Comparison of ENCODE assay signal across 14 cellular contexts in the genomic region with DNA sequence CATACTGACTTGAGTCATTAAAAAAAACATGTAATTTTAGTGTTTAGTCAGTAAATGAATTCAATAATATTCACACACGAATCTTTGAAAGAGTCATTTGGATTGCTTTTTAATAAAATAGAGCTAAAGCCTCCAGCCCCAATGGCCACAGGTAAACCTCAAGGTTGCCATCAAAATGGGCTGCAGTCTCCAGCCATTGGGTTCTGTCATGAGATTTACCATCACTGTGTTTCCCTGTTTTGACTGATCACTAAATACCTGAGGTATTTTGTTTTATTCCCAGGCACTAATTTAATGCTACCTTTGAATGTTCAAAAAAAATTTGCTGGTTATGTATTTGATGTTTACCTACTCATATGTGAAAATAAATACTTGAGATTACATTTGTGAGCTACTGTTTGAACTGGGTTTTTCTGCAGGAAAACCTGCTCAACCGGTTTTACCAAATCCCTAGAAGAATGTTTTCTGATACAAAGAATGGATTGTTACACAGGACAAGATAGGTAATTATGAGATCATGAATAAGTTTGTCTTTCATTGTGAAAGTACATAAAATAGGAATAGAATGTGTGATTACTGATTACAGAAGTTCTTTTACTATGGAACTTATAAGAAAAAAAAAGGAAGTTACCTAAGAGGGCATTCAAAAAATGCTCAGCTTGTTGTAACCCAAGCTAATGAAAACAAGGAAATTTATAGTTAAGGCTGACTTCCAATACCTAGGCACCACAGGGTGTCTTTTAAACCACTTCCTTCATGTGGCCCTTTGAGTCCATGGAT.
DNase-seq lines count a peak whose midpoint lies in the region; ATAC-seq and TF ChIP-seq lines count a peak whose summit lies in the region.
"Had no signal": no experiment of that assay in that cellular context is flagged by ENCODE, and none has a peak within 500 bp of the region (broad histone marks: within the 10 kb centered on the region; RNA-seq: fewer than 3 reads in every experiment).

No MANE protein-coding gene starts in this region.

- H3K4me3 ChIP-seq in fibroblast of lung (replicated peaks in 1 of 4; ENCODE audit: control extremely low read depth in 1 of 4, insufficient read depth in 1 of 4, low read depth in 3 of 4, low read length in 4 of 4) (no peak overlapping the region), smooth muscle cell (no peak overlapping the region)
- H3K4me3 ChIP-seq: ovary had no signal

- no peak overlapping the region for H3K4me3 Mint-ChIP-seq in T-cell
- H3K4me3 Mint-ChIP-seq: activated CD4-positive, alpha-beta T cell treated with anti-CD3 and anti-CD28 coated beads for 36 hours; stimulated activated naive CD8-positive, alpha-beta T cell treated with anti-CD3 and anti-CD28 coated beads, Interleukin-15, amount 100 ng/mL, for 72 hours had no signal

- no peaks in the 10 kb centered on the region for H3K4me1 Mint-ChIP-seq in T-cell
- H3K4me1 Mint-ChIP-seq: activated CD4-positive, alpha-beta T cell treated with anti-CD3 and anti-CD28 coated beads for 36 hours; stimulated activated naive CD8-positive, alpha-beta T cell treated with anti-CD3 and anti-CD28 coated beads, Interleukin-15, amount 100 ng/mL, for 72 hours had no signal

- TF ChIP-seq CTCF in fibroblast of lung (conservative IDR thresholded peaks at IDR 0.05 in 1 of 2, IDR thresholded peaks at IDR 0.05 in 1 of 2; ENCODE audit: low read depth in 1 of 2, low read length in 2 of 2), result no peak
- TF ChIP-seq CTCF in smooth muscle cell (IDR thresholded peaks at IDR 0.05; ENCODE audit: borderline replicate concordance, insufficient read depth, poor library complexity, severe bottlenecking), result no peak

- H3K9me3 ChIP-seq in fibroblast of lung (ENCODE audit: control insufficient read depth, insufficient read depth, low read depth, low read length), result no peaks in the 10 kb centered on the region
- H3K9me3 ChIP-seq in smooth muscle cell (replicated peaks; ENCODE audit: low read depth), result no peaks in the 10 kb centered on the region
- H3K9me3 ChIP-seq: ovary had no signal

- H3F3A ChIP-seq in smooth muscle cell (ENCODE audit: low read depth), result no peaks in the 10 kb centered on the region

- DNase-seq in DMS79 treated with DMSO at 0.1 percent for 48 hours (lab: John Stamatoyannopoulos, UW) (peak; percentile 40), DMS79 (lab: John Stamatoyannopoulos, UW) (no peak), NCI-H510A treated with DMSO at 0.1 percent for 48 hours (lab: John Stamatoyannopoulos, UW) (peak; percentile 79), fibroblast of lung (ENCODE audit: low read depth in 2 of 2) (no peak), smooth muscle cell (lab: John Stamatoyannopoulos, UW; ENCODE audit: unreplicated experiment) (no peak), T-cell (no peak)
- no peak for DNase-seq in activated effector memory CD4-positive, alpha-beta T cell treated with Interleukin-2 at 50 U/mL for 16 hours
- DNase-seq: 8988T; activated CD4-positive, alpha-beta T cell treated with anti-CD3 and anti-CD28 coated beads for 36 hours; ovary; stimulated activated CD4-positive, alpha-beta T cell treated with anti-CD3 and anti-CD28 coated beads, Interleukin-4, amount 100 ng/mL, for 24 hours; stimulated activated naive CD8-positive, alpha-beta T cell treated with anti-CD3 and anti-CD28 coated beads, Interleukin-15, amount 100 ng/mL, for 72 hours had no signal

- H4K20me1 ChIP-seq in fibroblast of lung (ENCODE audit: control insufficient read depth, extremely low read depth, insufficient read depth, low read length), result no peaks in the 10 kb centered on the region
- no peaks in the 10 kb centered on the region for H4K20me1 ChIP-seq in smooth muscle cell (ENCODE audit: low read depth)

- H3K36me3 Mint-ChIP-seq in T-cell, result no peaks in the 10 kb centered on the region

- H3K9me3 Mint-ChIP-seq in T-cell, result peaks cover 0 to 4% (median 4%) of the 10 kb centered on the region in 3 donors
- H3K9me3 Mint-ChIP-seq: stimulated activated naive CD8-positive, alpha-beta T cell treated with anti-CD3 and anti-CD28 coated beads, Interleukin-15, amount 100 ng/mL, for 72 hours had no signal

- no peak overlapping the region for H3K27ac Mint-ChIP-seq in T-cell
- H3K27ac Mint-ChIP-seq: activated CD4-positive, alpha-beta T cell treated with anti-CD3 and anti-CD28 coated beads for 36 hours; stimulated activated naive CD8-positive, alpha-beta T cell treated with anti-CD3 and anti-CD28 coated beads, Interleukin-15, amount 100 ng/mL, for 72 hours had no signal

- H3K4me2 ChIP-seq in fibroblast of lung (ENCODE audit: extremely low read depth, insufficient read depth, low read length), result peak overlapping the region; percentile 1
- no peak overlapping the region for H3K4me2 ChIP-seq in smooth muscle cell

- H3K79me2 ChIP-seq in fibroblast of lung (ENCODE audit: control insufficient read depth, insufficient read depth, low read length) (no peaks in the 10 kb centered on the region), smooth muscle cell (ENCODE audit: low read depth) (no peaks in the 10 kb centered on the region)

- peak overlapping the region; percentile 26 for H3K27ac ChIP-seq in fibroblast of lung (ENCODE audit: insufficient read depth, low read length)
- peak overlapping the region; percentile 61 for H3K27ac ChIP-seq in smooth muscle cell (ENCODE audit: low read depth)
- H3K27ac ChIP-seq: ovary had no signal

- H2AFZ ChIP-seq in fibroblast of lung (ENCODE audit: low read length) (no peak overlapping the region), smooth muscle cell (ENCODE audit: low read depth) (no peak overlapping the region)

- no peak overlapping the region for H3K9ac ChIP-seq in fibroblast of lung (ENCODE audit: insufficient read depth, low read length)
- no peak overlapping the region for H3K9ac ChIP-seq in smooth muscle cell (ENCODE audit: low read depth)

- no peaks in the 10 kb centered on the region for H3K27me3 ChIP-seq in fibroblast of lung (ENCODE audit: control insufficient read depth, insufficient read depth, low read length)
- H3K27me3 ChIP-seq in smooth muscle cell (ENCODE audit: low read depth), result no peaks in the 10 kb centered on the region
- H3K27me3 ChIP-seq: ovary had no signal

- peaks cover 3 to 5% of the 10 kb centered on the region in 2 donors for H3K27me3 Mint-ChIP-seq in T-cell
- H3K27me3 Mint-ChIP-seq: activated CD4-positive, alpha-beta T cell treated with anti-CD3 and anti-CD28 coated beads for 36 hours had no signal

- CTCF ChIA-PET in T-cell (lab: Charles Lee), result interaction anchor here in 1 of 2 donors (0.7 kb wide), 1 partner anchor 37 kb away, joined by 8 read pairs; no protein-coding TSS in a partner anchor

- WGBS in smooth muscle cell (ENCODE audit: low lambda C conversion rate), result 38% methylated on average over 2 of the region's 2 CpGs

- peaks cover 11% of the 10 kb centered on the region for H3K4me1 ChIP-seq in fibroblast of lung (ENCODE audit: control insufficient read depth, extremely low read depth, insufficient read depth, low read length)
- H3K4me1 ChIP-seq in smooth muscle cell (ENCODE audit: low read depth), result no peaks in the 10 kb centered on the region

- H3K36me3 ChIP-seq in fibroblast of lung (ENCODE audit: control insufficient read depth, insufficient read depth, low read length) (no peaks in the 10 kb centered on the region), smooth muscle cell (ENCODE audit: low read depth) (no peaks in the 10 kb centered on the region)
- H3K36me3 ChIP-seq: ovary had no signal

- POLR2A ChIA-PET in T-cell (lab: Charles Lee), result no interaction called here

- no peak for ATAC-seq in T-cell (replicated peaks in 1 of 4)
- no peak for ATAC-seq in HG03139 (IDR thresholded peaks at IDR 0.05; ENCODE audit: unreplicated experiment)
- ATAC-seq: activated CD4-positive, alpha-beta T cell treated with anti-CD3 and anti-CD28 coated beads for 36 hours; left lobe of liver; stimulated activated naive CD8-positive, alpha-beta T cell treated with anti-CD3 and anti-CD28 coated beads, Interleukin-15, amount 100 ng/mL, for 72 hours had no signal

Comparison
In these comparisons a context has a peak if more than half of its experiments do, and no peak if none do; other contexts are left out.
1. DNase-seq: peak in DMS79 treated with DMSO at 0.1 percent for 48 hours (single experiment) and NCI-H510A treated with DMSO at 0.1 percent for 48 hours (single experiment); none in DMS79 (single experiment), fibroblast of lung (0 of 2), smooth muscle cell (single experiment), T-cell (0 of 34) and activated effector memory CD4-positive, alpha-beta T cell treated with Interleukin-2 at 50 U/mL for 16 hours (single experiment).